7 cellular contexts compared by ENCODE assay signal in genomic region chr2:61862085-61862484, GRCh38.
"Had no signal": no experiment of that assay in that cellular context is flagged by ENCODE, and none has a peak within 500 bp of the region (broad histone marks: within the 10 kb centered on the region; RNA-seq: fewer than 3 reads in every experiment).

No MANE protein-coding gene starts in this region.

- H3K9ac ChIP-seq: KMS-11 had no signal

- DNase-seq: IMR-90, KBM-7, KG1 had no signal

- FAIRE-seq: HTR-8/SVneo, K562 had no signal

- H3K4me3 ChIP-seq: K562 had no signal

- H3K4me2 ChIP-seq: KMS-11 had no signal

- H3K27ac ChIP-seq: HL-60, KMS-11 had no signal

- ATAC-seq: K562 had no signal
